ENCODE assay signal across 13 cellular contexts in the genomic region with DNA sequence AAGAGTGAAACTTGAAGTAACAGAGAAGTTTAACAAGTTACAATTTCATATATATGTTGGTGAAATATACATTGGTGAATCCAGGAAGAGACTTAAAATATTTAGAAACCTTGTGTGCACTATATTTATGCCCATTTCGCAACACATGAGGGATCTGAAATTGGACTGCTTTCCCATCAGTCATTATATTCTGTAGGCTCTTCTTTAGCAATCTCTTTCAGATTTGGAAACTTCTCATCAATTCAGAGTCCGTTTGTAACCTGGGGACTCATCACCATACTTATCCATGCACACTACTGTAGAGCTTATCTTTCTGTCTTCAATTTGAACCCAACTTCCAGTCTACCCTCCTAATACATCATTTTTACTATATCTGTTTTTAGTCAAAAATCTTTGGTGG. TPM values are rescaled to one million over a fixed set of nuclear protein-coding genes. Genes with fewer than 3 reads are reported as not detected.
DNase-seq lines count a peak whose midpoint lies in the region; TF ChIP-seq lines count a peak whose summit lies in the region.
"Had no signal": no experiment of that assay in that cellular context is flagged by ENCODE, and none has a peak within 500 bp of the region (broad histone marks: within the 10 kb centered on the region; RNA-seq: fewer than 3 reads in every experiment).

No MANE protein-coding gene starts in this region.

- H3K9me3 Mint-ChIP-seq in HFFc6 = no peaks in the 10 kb centered on the region
- H3K9me3 Mint-ChIP-seq: stimulated activated naive B cell treated with anti-CD40 and anti-IgM and Interleukin-4, amounts not matched to agents 10 μg/mL and 1 μg/mL and 100 μg/mL, for 72 hours had no signal

- peak overlapping the region; percentile 10; the same call in 1 of the 2 replicates for H3K27ac Mint-ChIP-seq in HFFc6
- H3K27ac Mint-ChIP-seq: stimulated activated naive B cell treated with anti-CD40 and anti-IgM and Interleukin-4, amounts not matched to agents 10 μg/mL and 1 μg/mL and 100 μg/mL, for 72 hours had no signal

- no peak for TF ChIP-seq CTCF in AG04450 (IDR thresholded peaks at IDR 0.05; ENCODE audit: low read depth, low read length)
- TF ChIP-seq CTCF in HFFc6 (IDR thresholded peaks at IDR 0.05) = no peak
- TF ChIP-seq CTCF in dorsolateral prefrontal cortex (IDR thresholded peaks at IDR 0.05 in 54 of 56, conservative IDR thresholded peaks at IDR 0.05 in 2 of 56; ENCODE audit: low read depth in 1 of 56, partially characterized antibody in 56 of 56) = no peak

- no peaks in the 10 kb centered on the region for H3K27me3 ChIP-seq in AG04450 (ENCODE audit: control insufficient read depth, insufficient read depth, low read length)
- peaks cover 0 to 40% (median 14%) of the 10 kb centered on the region in 45 donors for H3K27me3 ChIP-seq in dorsolateral prefrontal cortex
- no peaks in the 10 kb centered on the region for H3K27me3 ChIP-seq in rectal smooth muscle tissue (ENCODE audit: control insufficient read depth, insufficient read depth, low read length)
- H3K27me3 ChIP-seq: MG63 had no signal

- H3K4me3 ChIP-seq in AG04450 (ENCODE audit: low read depth, low read length) (peak overlapping the region; percentile 77), dorsolateral prefrontal cortex (peak overlapping the region in 38 of 59 donors; percentile 17 to 78 (median 62)), rectal smooth muscle tissue (ENCODE audit: low read length) (peak overlapping the region; percentile 70)
- H3K4me3 ChIP-seq: MG63 had no signal

- intact Hi-C loops in dorsolateral prefrontal cortex (cut with DNase I) (loop anchor here in 1 of 2 donors (5.0 kb wide), 1 partner anchor 127 kb away; no protein-coding TSS in a partner anchor), posterior vena cava (cut with DNase I) (loop anchor here in 1 of 2 donors (5.0 kb wide), 2 partner anchors 98 to 127 kb away; no protein-coding TSS in a partner anchor)

- H3K4me1 Mint-ChIP-seq in HFFc6 (ENCODE audit: low read depth) = peaks cover 72% of the 10 kb centered on the region

- no peaks in the 10 kb centered on the region for H3K9me3 ChIP-seq in AG04450 (ENCODE audit: control insufficient read depth, insufficient read depth, low read length)
- H3K9me3 ChIP-seq: MG63 had no signal

- H3K9ac ChIP-seq in rectal smooth muscle tissue (ENCODE audit: low read length) = no peak overlapping the region

- peaks cover 21% of the 10 kb centered on the region for H3K4me1 ChIP-seq in rectal smooth muscle tissue (ENCODE audit: control insufficient read depth, insufficient read depth, low read length)

- POLR2A ChIA-PET in AG04450 (lab: Yijun Ruan, JAX) = interaction anchor here (1.8 kb wide), 1 partner anchor 9 kb away, joined by 9 read pairs; no protein-coding TSS in a partner anchor

- DNase-seq in AG04450 (ENCODE audit: low read depth, low spot score) (no peak), HFFc6 (no peak), dorsolateral prefrontal cortex (no peak), posterior vena cava (ENCODE audit: low spot score) (no peak), COR-L47 (lab: John Stamatoyannopoulos, UW) (no peak), NCI-H1092 (lab: John Stamatoyannopoulos, UW) (no peak), hippocampal formation (lab: John Stamatoyannopoulos, UW) (no peak)
- DNase-seq: activated CD4-positive, alpha-beta T cell treated with anti-CD3 and anti-CD28 coated beads, Interleukin-2, amount 50 U/mL, for 1 hour; activated naive CD4-positive, alpha-beta T cell treated with anti-CD3 and anti-CD28 coated beads, Interleukin-2, amount 50 U/mL, for 16 hours; MG63; NCI-H69; stimulated activated naive B cell treated with anti-CD40 and anti-IgM and Interleukin-4, amounts not matched to agents 10 μg/mL and 1 μg/mL and 100 μg/mL, for 72 hours had no signal

- CTCF ChIA-PET in AG04450 (lab: Charles Lee) = interaction anchor here (0.8 to 2.5 kb wide), 3 partner anchors 10 to 126 kb away, joined by 3 to 13 read pairs (median 3); no protein-coding TSS in a partner anchor

- H3K27ac ChIP-seq in AG04450 (ENCODE audit: low read depth, low read length) (no peak overlapping the region), dorsolateral prefrontal cortex (peak overlapping the region in 3 of 59 donors; percentile 1 to 56 (median 40)), rectal smooth muscle tissue (ENCODE audit: low read depth, low read length) (peak overlapping the region; percentile 91)

- H3K36me3 Mint-ChIP-seq in HFFc6 (ENCODE audit: low read depth) = peaks cover 23% of the 10 kb centered on the region
- H3K36me3 Mint-ChIP-seq: stimulated activated naive B cell treated with anti-CD40 and anti-IgM and Interleukin-4, amounts not matched to agents 10 μg/mL and 1 μg/mL and 100 μg/mL, for 72 hours had no signal

- no peaks in the 10 kb centered on the region; the same call in 1 of the 2 replicates for H3K27me3 Mint-ChIP-seq in HFFc6 (ENCODE audit: insufficient read depth)

- H3K4me3 Mint-ChIP-seq in HFFc6 = peak overlapping the region; percentile 98
- H3K4me3 Mint-ChIP-seq: stimulated activated naive B cell treated with anti-CD40 and anti-IgM and Interleukin-4, amounts not matched to agents 10 μg/mL and 1 μg/mL and 100 μg/mL, for 72 hours had no signal

- no peaks in the 10 kb centered on the region for H3K36me3 ChIP-seq in rectal smooth muscle tissue (ENCODE audit: control insufficient read depth, insufficient read depth, low read length)
- H3K36me3 ChIP-seq: MG63 had no signal

RNA-seq across cellular contexts. Expression of gene ITGA1, which starts 2.2 kb away (rescaled TPM):
- polyA plus RNA-seq in AG04450 (2011; rRNA removed) = 136 and 148 TPM in 2 replicates
- polyA minus RNA-seq in AG04450 (2011; rRNA and poly(A)+ RNA removed) = 179 and 290 TPM in 2 replicates
- total RNA-seq in HFFc6 (2021; fragmentation: NEBNext Ultra II Directional; extraction: Animal tissue kit (Norgen Biotek cat#: 25700)) = 100 to 1,000 TPM in 1 of 6 experiments, 10 to 100 TPM in 5; 46.9 to 101 (median 83.9) TPM
- total RNA-seq in dorsolateral prefrontal cortex = 10 to 100 TPM in 92 of 120 experiments, 1 to 10 TPM in 28; 3.7 to 35.1 (median 13.0) TPM
- 100 to 1,000 TPM; 134 to 213 TPM for total RNA-seq in posterior vena cava

RNA-seq across cellular contexts. Expression of gene PELO, which starts 2.2 kb away (rescaled TPM):
- polyA plus RNA-seq in AG04450 (2011; rRNA removed) = 49.4 TPM in 2 replicates
- polyA minus RNA-seq in AG04450 (2011; rRNA and poly(A)+ RNA removed) = 62.8 and 85.1 TPM in 2 replicates
- 10 to 100 TPM; 52.6 to 77.2 (median 72.8) TPM for total RNA-seq in HFFc6 (2021; fragmentation: NEBNext Ultra II Directional; extraction: Animal tissue kit (Norgen Biotek cat#: 25700))
- total RNA-seq in dorsolateral prefrontal cortex = 10 to 100 TPM; 11.6 to 28.0 (median 17.4) TPM
- 10 to 100 TPM; 49.4 to 61.8 TPM for total RNA-seq in posterior vena cava
